In genomic region chr14:86601813-86602212, GRCh38 we compare ENCODE assay signal across 4 cellular contexts.
"Had no signal": no experiment of that assay in that cellular context is flagged by ENCODE, and none has a peak within 500 bp of the region (broad histone marks: within the 10 kb centered on the region; RNA-seq: fewer than 3 reads in every experiment).

No MANE protein-coding gene starts in this region.

- DNase-seq: KBM-7 had no signal

- H3K27ac ChIP-seq: HL-60 had no signal

- ATAC-seq: HepG2, K562 had no signal

- H3K4me3 ChIP-seq: K562 had no signal
